Comparison of ENCODE assay signal across 8 cellular contexts in genomic region chr1:8873506-8874229, GRCh38. TPM values are rescaled to one million over a fixed set of nuclear protein-coding genes. Genes with fewer than 3 reads are reported as not detected.
A peak's percentile ranks its signal among the peaks of the same experiment; 100 is the strongest.
DNase-seq lines count a peak whose midpoint lies in the region; ATAC-seq, FAIRE-seq and TF ChIP-seq lines count a peak whose summit lies in the region.

No MANE protein-coding gene starts in this region.

- ATAC-seq in HG03196 (IDR thresholded peaks at IDR 0.05; ENCODE audit: unreplicated experiment) = no peak
- no peak for ATAC-seq in HG03342 (IDR thresholded peaks at IDR 0.05; ENCODE audit: unreplicated experiment)

- POLR2A ChIA-PET in RWPE1 (lab: Yijun Ruan, JAX; ENCODE audit: low non-redundant PET) = interaction anchor here (1.0 kb wide), 1 partner anchor 13 kb away, joined by 3 read pairs; no protein-coding TSS in a partner anchor

- H3K27ac ChIP-seq in RWPE1 (peak overlapping the region; percentile 93), substantia nigra (ENCODE audit: low read depth, low read length, poor library complexity, severe bottlenecking) (peak overlapping the region; percentile 51)

- no peak for FAIRE-seq in GM12892 (lab: Jason Lieb, UNC)

- TF ChIP-seq POLR2A in GM12892 (IDR thresholded peaks at IDR 0.05; ENCODE audit: low read depth, low read length) = 0 out of 2 replicates have a peak, but pooled peaks have one; percentile 27

- CTCF ChIA-PET in RWPE1 (lab: Yijun Ruan, JAX) = interaction anchor here (0.7 to 0.9 kb wide), 2 partner anchors 13 to 114 kb away, joined by 3 read pairs; no protein-coding TSS in a partner anchor

- TF ChIP-seq CTCF in RWPE1 (conservative IDR thresholded peaks at IDR 0.05; ENCODE audit: low read depth) (no peak), fibroblast of villous mesenchyme (IDR thresholded peaks at IDR 0.05; ENCODE audit: insufficient read depth, low read depth, low read length) (no peak)

- DNase-seq in GM12892 (ENCODE audit: insufficient read length) (no peak), RWPE1 (ENCODE audit: low spot score) (peak; percentile 95), fibroblast of villous mesenchyme (ENCODE audit: low read depth) (peak; percentile 97), nucleus accumbens (lab: John Stamatoyannopoulos, UW) (peak in 49 of 56 donors; percentile 27 to 87 (median 62)), substantia nigra (lab: John Stamatoyannopoulos, UW) (peak in 26 of 49 donors; percentile 6 to 85 (median 39))
- DNase-seq in activated T-helper 9 cell treated with anti-CD3 and anti-CD28 coated beads, Interleukin-2, amount 50 U/mL, for 16 hours (ENCODE audit: low read depth) = peak; percentile 73

- no peak overlapping the region for H3K4me3 ChIP-seq in fibroblast of villous mesenchyme (ENCODE audit: low read depth, low read length)

RNA-seq across cellular contexts. Expression of gene ENO1, which starts 4.8 kb away (rescaled TPM):
- polyA plus RNA-seq in GM12892 (2012; ENCODE audit: missing spikeins) = 2,713 TPM
- 1,401 and 1,535 TPM in 2 replicates for total RNA-seq in fibroblast of villous mesenchyme

RNA-seq across cellular contexts. Expression of gene RERE, which starts 56.2 kb away (rescaled TPM):
- 17.9 TPM for polyA plus RNA-seq in GM12892 (2012; ENCODE audit: missing spikeins)
- total RNA-seq in fibroblast of villous mesenchyme = 51.4 and 56.0 TPM in 2 replicates
